In the genomic region with DNA sequence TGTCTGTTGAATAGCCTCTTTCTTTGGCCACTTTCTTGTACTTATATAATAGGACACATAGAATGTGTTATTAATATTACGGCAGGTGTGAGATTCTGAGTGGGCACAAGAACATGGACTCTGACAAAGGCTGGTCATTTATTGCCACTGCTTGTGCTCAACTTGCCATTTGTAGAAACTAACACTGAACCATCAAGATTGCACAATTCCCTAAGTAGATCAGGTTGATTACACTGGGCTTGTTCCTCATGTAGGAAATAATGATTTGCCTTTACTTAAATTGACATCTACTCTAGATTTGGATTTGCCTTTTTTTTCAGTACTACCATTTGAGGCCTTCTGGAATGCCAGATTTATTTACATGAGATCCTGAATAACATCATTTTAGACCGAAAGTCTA, we compare ENCODE assay signal across 39 cellular contexts.
"Had no signal": no experiment of that assay in that cellular context is flagged by ENCODE, and none has a peak within 500 bp of the region (broad histone marks: within the 10 kb centered on the region; RNA-seq: fewer than 3 reads in every experiment).

No MANE protein-coding gene starts in this region.

- H3K4me1 Mint-ChIP-seq: activated CD4-positive, alpha-beta memory T cell treated with anti-CD3 and anti-CD28 coated beads, Interleukin-2, amount 10 ng/mL, durations not matched to agents 7 days and 5 days; activated CD4-positive, alpha-beta T cell treated with anti-CD3 and anti-CD28 coated beads for 36 hours; activated CD4-positive, alpha-beta T cell treated with anti-CD3 and anti-CD28 coated beads, Interleukin-2, amount 10 ng/mL, durations not matched to agents 7 days and 5 days; activated CD8-positive, alpha-beta memory T cell treated with anti-CD3 and anti-CD28 coated beads, Interleukin-2, amount 10 ng/mL, durations not matched to agents 7 days and 5 days; activated naive CD4-positive, alpha-beta T cell treated with anti-CD3 and anti-CD28 coated beads, Interleukin-2, amount 10 ng/mL, durations not matched to agents 7 days and 5 days; activated naive CD4-positive, alpha-beta T cell treated with anti-CD3 and anti-CD28 coated beads, Interleukin-2, amount 50 U/mL, for 24 hours; activated naive CD8-positive, alpha-beta T cell treated with anti-CD3 and anti-CD28 coated beads, Interleukin-2, amount 10 ng/mL, durations not matched to agents 7 days and 5 days; activated naive CD8-positive, alpha-beta T cell treated with anti-CD3 and anti-CD28 coated beads, Interleukin-2, amount 50 U/mL, for 24 hours; brain; central memory CD8-positive, alpha-beta T cell had no signal

- H3K36me3 Mint-ChIP-seq: activated CD8-positive, alpha-beta memory T cell treated with anti-CD3 and anti-CD28 coated beads, Interleukin-2, amount 10 ng/mL, durations not matched to agents 7 days and 5 days; activated naive CD4-positive, alpha-beta T cell treated with anti-CD3 and anti-CD28 coated beads, Interleukin-2, amount 10 ng/mL, durations not matched to agents 7 days and 5 days; activated naive CD4-positive, alpha-beta T cell treated with anti-CD3 and anti-CD28 coated beads, Interleukin-2, amount 50 U/mL, for 24 hours; activated naive CD8-positive, alpha-beta T cell; activated naive CD8-positive, alpha-beta T cell treated with anti-CD3 and anti-CD28 coated beads, Interleukin-2, amount 10 ng/mL, durations not matched to agents 7 days and 5 days; brain had no signal

- H3K9me3 Mint-ChIP-seq: activated CD4-positive, alpha-beta memory T cell treated with anti-CD3 and anti-CD28 coated beads, Interleukin-2, amount 10 ng/mL, durations not matched to agents 7 days and 5 days; activated CD4-positive, alpha-beta T cell treated with anti-CD3 and anti-CD28 coated beads, Interleukin-2, amount 10 ng/mL, durations not matched to agents 7 days and 5 days; activated naive CD4-positive, alpha-beta T cell treated with anti-CD3 and anti-CD28 coated beads, Interleukin-2, amount 10 ng/mL, durations not matched to agents 7 days and 5 days; activated naive CD4-positive, alpha-beta T cell treated with anti-CD3 and anti-CD28 coated beads, Interleukin-2, amount 50 U/mL, for 24 hours; activated naive CD8-positive, alpha-beta T cell treated with anti-CD3 and anti-CD28 coated beads, Interleukin-2, amount 10 ng/mL, durations not matched to agents 7 days and 5 days; activated T-cell treated with anti-CD3 and anti-CD28 coated beads, Interleukin-2, amount 50 U/mL, for 24 hours; activated T-helper 2 cell treated with anti-CD3 and anti-CD28 coated beads, Interferon-gamma antibody, Interleukin-2, Interleukin-4, amounts not matched to agents 10 μg/mL and 5 μg/mL and 100 μg/mL, durations not matched to agents 14 hours and 24 hours and 36 hours; central memory CD8-positive, alpha-beta T cell; T-helper 1 cell treated with Interleukin-12 subunit alpha and Interleukin-12 subunit beta and Interleukin-4 antibody, amounts not matched to agents 30 μg/mL and 1 μg/mL, for 36 hours; T-helper 2 cell treated with Interferon-gamma antibody and Interleukin-4, amounts not matched to agents 5 μg/mL and 100 μg/mL, for 36 hours had no signal

- ATAC-seq: activated CD4-positive, alpha-beta T cell treated with anti-CD3 and anti-CD28 coated beads for 36 hours; activated CD4-positive, CD25-positive, alpha-beta regulatory T cell treated with anti-CD3 and anti-CD28 coated beads, Interleukin-2, amount 50 U/mL, for 24 hours; activated CD8-positive, alpha-beta memory T cell treated with anti-CD3 and anti-CD28 coated beads, Interleukin-2, amount 10 ng/mL, durations not matched to agents 7 days and 5 days; activated CD8-positive, alpha-beta T cell treated with anti-CD3 and anti-CD28 coated beads, Interleukin-2, amount 10 ng/mL, durations not matched to agents 7 days and 5 days; activated naive CD8-positive, alpha-beta T cell treated with anti-CD3 and anti-CD28 coated beads, Interleukin-2, amount 50 U/mL, for 24 hours; WTC11 had no signal

- H3K27me3 ChIP-seq: ascending aorta, cardiac muscle cell had no signal

- H3K27ac ChIP-seq: ascending aorta, cardiac muscle cell, WERI-Rb-1 had no signal

- H3K36me3 ChIP-seq: ascending aorta, cardiac muscle cell, WERI-Rb-1 had no signal

- H3K27ac Mint-ChIP-seq: activated CD4-positive, alpha-beta memory T cell treated with anti-CD3 and anti-CD28 coated beads, Interleukin-2, amount 10 ng/mL, durations not matched to agents 7 days and 5 days; activated CD4-positive, alpha-beta T cell treated with anti-CD3 and anti-CD28 coated beads for 36 hours; activated CD4-positive, alpha-beta T cell treated with anti-CD3 and anti-CD28 coated beads, Interleukin-2, amount 10 ng/mL, durations not matched to agents 7 days and 5 days; activated CD8-positive, alpha-beta memory T cell treated with anti-CD3 and anti-CD28 coated beads, Interleukin-2, amount 10 ng/mL, durations not matched to agents 7 days and 5 days; activated CD8-positive, alpha-beta T cell treated with anti-CD3 and anti-CD28 coated beads, Interleukin-2, amount 10 ng/mL, durations not matched to agents 7 days and 5 days; activated naive CD4-positive, alpha-beta T cell treated with anti-CD3 and anti-CD28 coated beads, Interleukin-2, amount 10 ng/mL, durations not matched to agents 7 days and 5 days; activated naive CD4-positive, alpha-beta T cell treated with anti-CD3 and anti-CD28 coated beads, Interleukin-2, amount 50 U/mL, for 24 hours; activated naive CD8-positive, alpha-beta T cell; activated naive CD8-positive, alpha-beta T cell treated with anti-CD3 and anti-CD28 coated beads, Interleukin-2, amount 10 ng/mL, durations not matched to agents 7 days and 5 days; activated naive CD8-positive, alpha-beta T cell treated with anti-CD3 and anti-CD28 coated beads, Interleukin-2, amount 50 U/mL, for 24 hours; activated T-cell treated with anti-CD3 and anti-CD28 coated beads, Interleukin-2, amount 50 U/mL, for 24 hours; activated T-helper 2 cell treated with anti-CD3 and anti-CD28 coated beads, Interferon-gamma antibody, Interleukin-2, Interleukin-4, amounts not matched to agents 10 μg/mL and 5 μg/mL and 100 μg/mL, durations not matched to agents 14 hours and 24 hours and 36 hours; brain; T-helper 1 cell treated with Interleukin-12 subunit alpha and Interleukin-12 subunit beta and Interleukin-4 antibody, amounts not matched to agents 30 μg/mL and 1 μg/mL, for 36 hours; T-helper 2 cell treated with Interferon-gamma antibody and Interleukin-4, amounts not matched to agents 5 μg/mL and 100 μg/mL, for 36 hours; WTC11 had no signal

- H3K27me3 Mint-ChIP-seq: activated CD4-positive, alpha-beta T cell treated with anti-CD3 and anti-CD28 coated beads for 36 hours; activated CD4-positive, alpha-beta T cell treated with anti-CD3 and anti-CD28 coated beads, Interleukin-2, amount 10 ng/mL, durations not matched to agents 7 days and 5 days; activated CD8-positive, alpha-beta memory T cell treated with anti-CD3 and anti-CD28 coated beads, Interleukin-2, amount 10 ng/mL, durations not matched to agents 7 days and 5 days; activated naive CD4-positive, alpha-beta T cell treated with anti-CD3 and anti-CD28 coated beads, Interleukin-2, amount 10 ng/mL, durations not matched to agents 7 days and 5 days; activated naive CD4-positive, alpha-beta T cell treated with anti-CD3 and anti-CD28 coated beads, Interleukin-2, amount 50 U/mL, for 24 hours; activated naive CD8-positive, alpha-beta T cell; activated naive CD8-positive, alpha-beta T cell treated with anti-CD3 and anti-CD28 coated beads, Interleukin-2, amount 10 ng/mL, durations not matched to agents 7 days and 5 days; activated naive CD8-positive, alpha-beta T cell treated with anti-CD3 and anti-CD28 coated beads, Interleukin-2, amount 50 U/mL, for 24 hours; activated T-cell treated with anti-CD3 and anti-CD28 coated beads, Interleukin-2, amount 50 U/mL, for 24 hours; central memory CD8-positive, alpha-beta T cell had no signal

- FAIRE-seq: bronchial epithelial cell had no signal

- H3K9me3 ChIP-seq: ascending aorta had no signal

- H3K4me3 ChIP-seq: ascending aorta, cardiac muscle cell had no signal

- H3K4me3 Mint-ChIP-seq: activated CD4-positive, alpha-beta memory T cell treated with anti-CD3 and anti-CD28 coated beads, Interleukin-2, amount 10 ng/mL, durations not matched to agents 7 days and 5 days; activated CD4-positive, alpha-beta T cell treated with anti-CD3 and anti-CD28 coated beads for 36 hours; activated CD4-positive, alpha-beta T cell treated with anti-CD3 and anti-CD28 coated beads, Interleukin-2, amount 10 ng/mL, durations not matched to agents 7 days and 5 days; activated CD8-positive, alpha-beta memory T cell treated with anti-CD3 and anti-CD28 coated beads, Interleukin-2, amount 10 ng/mL, durations not matched to agents 7 days and 5 days; activated CD8-positive, alpha-beta T cell treated with anti-CD3 and anti-CD28 coated beads, Interleukin-2, amount 10 ng/mL, durations not matched to agents 7 days and 5 days; activated naive CD4-positive, alpha-beta T cell treated with anti-CD3 and anti-CD28 coated beads, Interleukin-2, amount 10 ng/mL, durations not matched to agents 7 days and 5 days; activated naive CD4-positive, alpha-beta T cell treated with anti-CD3 and anti-CD28 coated beads, Interleukin-2, amount 50 U/mL, for 24 hours; activated naive CD8-positive, alpha-beta T cell; activated naive CD8-positive, alpha-beta T cell treated with anti-CD3 and anti-CD28 coated beads, Interleukin-2, amount 10 ng/mL, durations not matched to agents 7 days and 5 days; activated naive CD8-positive, alpha-beta T cell treated with anti-CD3 and anti-CD28 coated beads, Interleukin-2, amount 50 U/mL, for 24 hours; activated T-cell treated with anti-CD3 and anti-CD28 coated beads, Interleukin-2, amount 50 U/mL, for 24 hours; brain; central memory CD8-positive, alpha-beta T cell; T-helper 1 cell treated with Interleukin-12 subunit alpha and Interleukin-12 subunit beta and Interleukin-4 antibody, amounts not matched to agents 30 μg/mL and 1 μg/mL, for 36 hours; T-helper 2 cell treated with Interferon-gamma antibody and Interleukin-4, amounts not matched to agents 5 μg/mL and 100 μg/mL, for 36 hours; WTC11 had no signal

- DNase-seq: activated CD4-positive, alpha-beta memory T cell treated with anti-CD3 and anti-CD28 coated beads, Interleukin-2, amount 10 ng/mL, durations not matched to agents 7 days and 5 days; activated CD4-positive, alpha-beta T cell treated with anti-CD3 and anti-CD28 coated beads for 1 hour; activated CD4-positive, alpha-beta T cell treated with anti-CD3 and anti-CD28 coated beads for 36 hours; activated CD4-positive, alpha-beta T cell treated with anti-CD3 and anti-CD28 coated beads for 48 hours; activated CD4-positive, alpha-beta T cell treated with anti-CD3 and anti-CD28 coated beads, Interleukin-2, amount 10 ng/mL, durations not matched to agents 7 days and 5 days; activated CD4-positive, alpha-beta T cell treated with anti-CD3 and anti-CD28 coated beads, Interleukin-2, amount 50 U/mL, for 48 hours; activated CD4-positive, CD25-positive, alpha-beta regulatory T cell; activated CD8-positive, alpha-beta memory T cell treated with anti-CD3 and anti-CD28 coated beads for 24 hours; activated CD8-positive, alpha-beta memory T cell treated with anti-CD3 and anti-CD28 coated beads, Interleukin-2, amount 10 ng/mL, durations not matched to agents 7 days and 5 days; activated CD8-positive, alpha-beta memory T cell treated with anti-CD3 and anti-CD28 coated beads, Interleukin-2, amount 50 U/mL, for 48 hours; activated CD8-positive, alpha-beta T cell treated with anti-CD3 and anti-CD28 coated beads, Interleukin-2, amount 10 ng/mL, durations not matched to agents 7 days and 5 days; activated effector memory CD4-positive, alpha-beta T cell treated with Interleukin-2 at 50 U/mL for 16 hours; activated gamma-delta T cell; activated naive CD4-positive, alpha-beta T cell treated with anti-CD3 and anti-CD28 coated beads, Interleukin-2, amount 10 ng/mL, durations not matched to agents 7 days and 5 days; activated naive CD4-positive, alpha-beta T cell treated with Interleukin-2 at 50 U/mL for 16 hours; activated naive CD8-positive, alpha-beta T cell treated with anti-CD3 and anti-CD28 coated beads, Interleukin-2, amount 10 ng/mL, durations not matched to agents 7 days and 5 days; activated naive CD8-positive, alpha-beta T cell treated with anti-CD3 and anti-CD28 coated beads, Interleukin-2, amount 50 U/mL, for 24 hours; activated T-cell treated with anti-CD3 and anti-CD28 coated beads, Interleukin-2, amount 50 U/mL, for 24 hours; activated T-cell treated with anti-CD3 and anti-CD28 coated beads, Interleukin-2, amount 50 U/mL, for 48 hours; amygdala; anterior cingulate cortex; caudate nucleus; cerebellar nuclear complex; T-helper 1 cell; T-helper 2 cell; T-helper 9 cell; WERI-Rb-1 had no signal

- H3K4me1 ChIP-seq: ascending aorta had no signal
